ENCODE assay signal across 1 cellular context in genomic region chr6:85419046-85419759, GRCh38.
TF ChIP-seq lines count a peak whose summit lies in the region.

No MANE protein-coding gene starts in this region.

TF ChIP-seq in GM23338, 12 proteins besides CTCF, POLR2A, EP300 and RAD21 (continued from another document):
- TF ChIP-seq, protein P1, sequence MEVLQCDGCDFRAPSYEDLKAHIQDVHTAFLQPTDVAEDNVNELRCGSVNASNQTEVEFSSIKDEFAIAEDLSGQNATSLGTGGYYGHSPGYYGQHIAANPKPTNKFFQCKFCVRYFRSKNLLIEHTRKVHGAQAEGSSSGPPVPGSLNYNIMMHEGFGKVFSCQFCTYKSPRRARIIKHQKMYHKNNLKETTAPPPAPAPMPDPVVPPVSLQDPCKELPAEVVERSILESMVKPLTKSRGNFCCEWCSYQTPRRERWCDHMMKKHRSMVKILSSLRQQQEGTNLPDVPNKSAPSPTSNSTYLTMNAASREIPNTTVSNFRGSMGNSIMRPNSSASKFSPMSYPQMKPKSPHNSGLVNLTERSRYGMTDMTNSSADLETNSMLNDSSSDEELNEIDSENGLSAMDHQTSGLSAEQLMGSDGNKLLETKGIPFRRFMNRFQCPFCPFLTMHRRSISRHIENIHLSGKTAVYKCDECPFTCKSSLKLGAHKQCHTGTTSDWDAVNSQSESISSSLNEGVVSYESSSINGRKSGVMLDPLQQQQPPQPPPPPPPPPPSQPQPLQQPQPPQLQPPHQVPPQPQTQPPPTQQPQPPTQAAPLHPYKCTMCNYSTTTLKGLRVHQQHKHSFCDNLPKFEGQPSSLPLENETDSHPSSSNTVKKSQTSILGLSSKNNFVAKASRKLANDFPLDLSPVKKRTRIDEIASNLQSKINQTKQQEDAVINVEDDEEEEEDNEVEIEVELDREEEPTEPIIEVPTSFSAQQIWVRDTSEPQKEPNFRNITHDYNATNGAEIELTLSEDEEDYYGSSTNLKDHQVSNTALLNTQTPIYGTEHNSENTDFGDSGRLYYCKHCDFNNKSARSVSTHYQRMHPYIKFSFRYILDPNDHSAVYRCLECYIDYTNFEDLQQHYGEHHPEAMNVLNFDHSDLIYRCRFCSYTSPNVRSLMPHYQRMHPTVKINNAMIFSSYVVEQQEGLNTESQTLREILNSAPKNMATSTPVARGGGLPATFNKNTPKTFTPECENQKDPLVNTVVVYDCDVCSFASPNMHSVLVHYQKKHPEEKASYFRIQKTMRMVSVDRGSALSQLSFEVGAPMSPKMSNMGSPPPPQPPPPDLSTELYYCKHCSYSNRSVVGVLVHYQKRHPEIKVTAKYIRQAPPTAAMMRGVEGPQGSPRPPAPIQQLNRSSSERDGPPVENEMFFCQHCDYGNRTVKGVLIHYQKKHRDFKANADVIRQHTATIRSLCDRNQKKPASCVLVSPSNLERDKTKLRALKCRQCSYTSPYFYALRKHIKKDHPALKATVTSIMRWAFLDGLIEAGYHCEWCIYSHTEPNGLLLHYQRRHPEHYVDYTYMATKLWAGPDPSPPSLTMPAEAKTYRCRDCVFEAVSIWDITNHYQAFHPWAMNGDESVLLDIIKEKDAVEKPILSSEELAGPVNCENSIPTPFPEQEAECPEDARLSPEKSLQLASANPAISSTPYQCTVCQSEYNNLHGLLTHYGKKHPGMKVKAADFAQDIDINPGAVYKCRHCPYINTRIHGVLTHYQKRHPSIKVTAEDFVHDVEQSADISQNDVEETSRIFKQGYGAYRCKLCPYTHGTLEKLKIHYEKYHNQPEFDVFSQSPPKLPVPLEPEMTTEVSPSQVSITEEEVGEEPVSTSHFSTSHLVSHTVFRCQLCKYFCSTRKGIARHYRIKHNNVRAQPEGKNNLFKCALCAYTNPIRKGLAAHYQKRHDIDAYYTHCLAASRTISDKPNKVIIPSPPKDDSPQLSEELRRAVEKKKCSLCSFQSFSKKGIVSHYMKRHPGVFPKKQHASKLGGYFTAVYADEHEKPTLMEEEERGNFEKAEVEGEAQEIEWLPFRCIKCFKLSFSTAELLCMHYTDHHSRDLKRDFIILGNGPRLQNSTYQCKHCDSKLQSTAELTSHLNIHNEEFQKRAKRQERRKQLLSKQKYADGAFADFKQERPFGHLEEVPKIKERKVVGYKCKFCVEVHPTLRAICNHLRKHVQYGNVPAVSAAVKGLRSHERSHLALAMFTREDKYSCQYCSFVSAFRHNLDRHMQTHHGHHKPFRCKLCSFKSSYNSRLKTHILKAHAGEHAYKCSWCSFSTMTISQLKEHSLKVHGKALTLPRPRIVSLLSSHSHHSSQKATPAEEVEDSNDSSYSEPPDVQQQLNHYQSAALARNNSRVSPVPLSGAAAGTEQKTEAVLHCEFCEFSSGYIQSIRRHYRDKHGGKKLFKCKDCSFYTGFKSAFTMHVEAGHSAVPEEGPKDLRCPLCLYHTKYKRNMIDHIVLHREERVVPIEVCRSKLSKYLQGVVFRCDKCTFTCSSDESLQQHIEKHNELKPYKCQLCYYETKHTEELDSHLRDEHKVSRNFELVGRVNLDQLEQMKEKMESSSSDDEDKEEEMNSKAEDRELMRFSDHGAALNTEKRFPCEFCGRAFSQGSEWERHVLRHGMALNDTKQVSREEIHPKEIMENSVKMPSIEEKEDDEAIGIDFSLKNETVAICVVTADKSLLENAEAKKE (CRISPR knock-in tag; IDR thresholded peaks at IDR 0.05), result no peak
TF ChIP-seq in GM23338: peak in this region for 0.
